ENCODE assay signal across 13 cellular contexts in genomic region chr5:163094492-163095180, GRCh38.
DNase-seq lines count a peak whose midpoint lies in the region; ATAC-seq and TF ChIP-seq lines count a peak whose summit lies in the region.
"Had no signal": no experiment of that assay in that cellular context is flagged by ENCODE, and none has a peak within 500 bp of the region (broad histone marks: within the 10 kb centered on the region; RNA-seq: fewer than 3 reads in every experiment).

No MANE protein-coding gene starts in this region.

- TF ChIP-seq CTCF in RWPE1 (conservative IDR thresholded peaks at IDR 0.05; ENCODE audit: low read depth): no peak

- CTCF ChIA-PET in RWPE1 (lab: Yijun Ruan, JAX): no interaction called here

- POLR2A ChIA-PET in RWPE1 (lab: Yijun Ruan, JAX; ENCODE audit: low non-redundant PET): no interaction called here

- DNase-seq in midbrain (lab: John Stamatoyannopoulos, UW) (no peak), NCI-H146 (lab: John Stamatoyannopoulos, UW) (no peak), activated T-cell treated with anti-CD3 and anti-CD28 coated beads for 4 hours (no peak), RWPE1 (ENCODE audit: low spot score) (no peak)
- DNase-seq: activated T-cell treated with anti-CD3 and anti-CD28 coated beads, Interleukin-2, amount 50 U/mL, for 72 hours; DMS79 treated with DMSO at 0.1 percent for 48 hours; GM23248; stimulated activated CD4-positive, alpha-beta T cell treated with anti-CD3 and anti-CD28 coated beads, Interleukin-4, amount 100 ng/mL, for 1 hour; stomach had no signal

- ATAC-seq in GM18499 (IDR thresholded peaks at IDR 0.05; ENCODE audit: insufficient read depth, unreplicated experiment) (peak; percentile 87), GM19463 (IDR thresholded peaks at IDR 0.05; ENCODE audit: unreplicated experiment) (peak; percentile 88), HG02852 (IDR thresholded peaks at IDR 0.05; ENCODE audit: unreplicated experiment) (peak; percentile 93), HG03460 (IDR thresholded peaks at IDR 0.05; ENCODE audit: unreplicated experiment) (peak; percentile 81)
- ATAC-seq: activated T-cell treated with anti-CD3 and anti-CD28 coated beads, Interleukin-2, amount 50 U/mL, for 72 hours had no signal

- no peak overlapping the region for H3K27ac ChIP-seq in RWPE1
- H3K27ac ChIP-seq: GM23248, stomach had no signal
